ENCODE assay signal across 11 cellular contexts in the genomic region with DNA sequence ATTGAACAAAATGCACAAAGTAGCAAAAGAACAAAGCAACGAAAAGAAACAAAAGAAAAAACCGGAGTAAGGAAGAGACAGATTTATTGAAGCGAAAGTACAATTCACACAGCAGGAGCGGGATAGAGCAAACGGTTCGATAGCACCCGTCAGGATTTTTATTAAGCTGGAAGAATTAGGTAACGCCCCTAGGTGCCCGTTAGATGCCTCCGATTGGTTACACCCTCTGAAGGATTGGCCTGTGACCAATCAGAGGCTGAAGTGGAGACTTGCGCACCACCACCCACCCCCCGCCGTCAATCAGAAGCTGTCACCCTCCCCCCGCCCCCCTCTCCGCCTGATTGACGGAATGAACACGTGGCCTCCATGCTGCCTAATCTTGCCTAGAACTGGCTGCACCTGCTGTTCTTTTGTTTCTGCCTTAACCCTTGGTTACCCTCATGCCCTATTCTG. TPM values are rescaled to one million over a fixed set of nuclear protein-coding genes. Genes with fewer than 3 reads are reported as not detected.
A peak's percentile ranks its signal among the peaks of the same experiment; 100 is the strongest.
DNase-seq lines count a peak whose midpoint lies in the region; ATAC-seq, FAIRE-seq and TF ChIP-seq lines count a peak whose summit lies in the region.
"Had no signal": no experiment of that assay in that cellular context is flagged by ENCODE, and none has a peak within 500 bp of the region (broad histone marks: within the 10 kb centered on the region; RNA-seq: fewer than 3 reads in every experiment).

No MANE protein-coding gene starts in this region.

- H3K27ac ChIP-seq in caudate nucleus (ENCODE audit: low read depth, low read length) (no peak overlapping the region), pancreas (peak overlapping the region in 2 of 4 donors; percentile 80 to 89), suprapubic skin (no peak overlapping the region)
- H3K27ac ChIP-seq: ovary had no signal

- H3K27me3 ChIP-seq in pancreas (no peaks in the 10 kb centered on the region), suprapubic skin (no peaks in the 10 kb centered on the region)
- H3K27me3 ChIP-seq: ovary had no signal

- peak overlapping the region; percentile 80 to 100 (median 90) for H3K4me3 ChIP-seq in pancreas
- H3K4me3 ChIP-seq in suprapubic skin: no peak overlapping the region

- WGBS in pancreas, 2 donors: 37 to 51% methylated on average over 17 of the region's 17 CpGs
- 83% methylated on average over 10 of the region's 17 CpGs for WGBS in suprapubic skin

- peak; percentile 78 to 88 (median 84) for ATAC-seq in pancreas
- no peak for ATAC-seq in GM21526 (IDR thresholded peaks at IDR 0.05; ENCODE audit: low FRiP score, unreplicated experiment)

- no peak for TF ChIP-seq EP300 in suprapubic skin (IDR thresholded peaks at IDR 0.05)

- peaks cover 0 to 7% (median 5%) of the 10 kb centered on the region in 3 donors for H3K4me1 ChIP-seq in pancreas
- H3K4me1 ChIP-seq in suprapubic skin: peaks cover 13% of the 10 kb centered on the region

- FAIRE-seq in pancreas (lab: Jason Lieb, UNC): no peak

- H3K36me3 ChIP-seq in pancreas (no peaks in the 10 kb centered on the region), suprapubic skin (peaks cover 11% of the 10 kb centered on the region)
- H3K36me3 ChIP-seq: ovary had no signal

- peak; percentile 9 for DNase-seq in activated CD4-positive, alpha-beta T cell treated with anti-CD3 and anti-CD28 coated beads for 48 hours
- no peak for DNase-seq in activated CD4-positive, alpha-beta T cell treated with anti-CD3 and anti-CD28 coated beads for 4 hours
- DNase-seq in NCI-H2107 treated with DMSO at 0.1 percent for 48 hours (lab: John Stamatoyannopoulos, UW; ENCODE audit: unreplicated experiment): peak; percentile 99
- peak in 53 of 61 donors; percentile 8 to 97 (median 71) for DNase-seq in caudate nucleus (lab: John Stamatoyannopoulos, UW)
- DNase-seq in pancreas: peak in 5 of 6 donors; percentile 81 to 90 (median 86)
- DNase-seq in stimulated activated CD4-positive, alpha-beta T cell treated with anti-CD3 and anti-CD28 coated beads, Interleukin-12 subunit alpha, Interleukin-12 subunit beta, amount 100 ng/mL, for 4 hours: no peak
- DNase-seq in suprapubic skin (ENCODE audit: low spot score in 2 of 2): no peak
- DNase-seq: ovary had no signal

- TF ChIP-seq CTCF in pancreas (IDR thresholded peaks at IDR 0.05) (no peak), suprapubic skin (IDR thresholded peaks at IDR 0.05) (no peak)

- TF ChIP-seq POLR2A in suprapubic skin (IDR thresholded peaks at IDR 0.05): no peak

- intact Hi-C loops in pancreas (cut with DNase I): no loop called here

- no peaks in the 10 kb centered on the region for H3K9me3 ChIP-seq in pancreas
- H3K9me3 ChIP-seq in suprapubic skin: no peaks in the 10 kb centered on the region
- H3K9me3 ChIP-seq: ovary had no signal

RNA-seq across cellular contexts. Expression of a gene that starts 16.8 kb away (rescaled TPM):
- not detected for total RNA-seq in pancreas
- polyA plus RNA-seq in pancreas: not detected
- total RNA-seq in suprapubic skin: not detected
- total RNA-seq: fibroblast of lung, ovary had no signal
- polyA plus RNA-seq: AG04450, fibroblast of lung, ovary had no signal

Comparison
In these comparisons a context has a peak if more than half of its experiments do, and no peak if none do; other contexts are left out.
1. DNase-seq: peak in activated CD4-positive, alpha-beta T cell treated with anti-CD3 and anti-CD28 coated beads for 48 hours (single experiment), NCI-H2107 treated with DMSO at 0.1 percent for 48 hours (single experiment), caudate nucleus (53 of 61) and pancreas (5 of 6); none in activated CD4-positive, alpha-beta T cell treated with anti-CD3 and anti-CD28 coated beads for 4 hours (0 of 2), stimulated activated CD4-positive, alpha-beta T cell treated with anti-CD3 and anti-CD28 coated beads, Interleukin-12 subunit alpha, Interleukin-12 subunit beta, amount 100 ng/mL, for 4 hours (single experiment) and suprapubic skin (0 of 2).